16 cellular contexts compared by ENCODE assay signal in the genomic region with DNA sequence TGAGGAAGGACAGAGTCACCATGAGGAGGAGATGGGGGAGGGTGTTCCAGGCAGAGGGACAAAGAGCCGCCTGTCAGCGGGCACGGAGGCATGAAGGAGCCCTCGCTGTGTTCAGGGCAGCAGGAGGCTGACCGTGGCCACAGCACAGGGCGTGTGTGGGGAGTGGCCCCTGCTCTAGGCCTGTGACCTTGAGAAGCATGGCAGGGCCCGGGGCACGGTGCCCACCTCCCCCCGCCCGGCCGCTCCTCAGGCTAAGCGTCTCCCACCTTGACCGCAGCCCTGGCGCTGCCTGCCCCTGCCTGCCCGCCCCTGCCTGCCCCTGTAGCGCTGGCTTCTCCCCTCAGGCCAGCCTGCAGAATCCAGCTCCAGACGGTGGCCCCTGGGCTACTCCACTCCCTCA. TPM values are rescaled to one million over a fixed set of nuclear protein-coding genes. Genes with fewer than 3 reads are reported as not detected.
"Had no signal": no experiment of that assay in that cellular context is flagged by ENCODE, and none has a peak within 500 bp of the region (broad histone marks: within the 10 kb centered on the region; RNA-seq: fewer than 3 reads in every experiment).

No MANE protein-coding gene starts in this region.

- H3K4me1 Mint-ChIP-seq: brain had no signal

- DNase-seq: activated CD4-positive, alpha-beta T cell treated with anti-CD3 and anti-CD28 coated beads for 1 hour; activated CD4-positive, alpha-beta T cell treated with anti-CD3 and anti-CD28 coated beads, Interleukin-2, amount 50 U/mL, for 4 hours; activated T-cell treated with anti-CD3 and anti-CD28 coated beads, Interleukin-2, amount 50 U/mL, for 24 hours; amniotic stem cell; cortex of kidney; effector memory CD4-positive, alpha-beta T cell; foreskin keratinocyte; stimulated activated naive CD4-positive, alpha-beta T cell; T-cell had no signal

- H3K9me3 Mint-ChIP-seq: activated naive CD4-positive, alpha-beta T cell treated with anti-CD3 and anti-CD28 coated beads, Interleukin-2, amount 50 U/mL, for 24 hours; activated T-cell treated with anti-CD3 and anti-CD28 coated beads, Interleukin-2, amount 50 U/mL, for 24 hours; brain; T-cell had no signal

- FAIRE-seq: pancreas had no signal

- H3K4me3 Mint-ChIP-seq: activated naive CD4-positive, alpha-beta T cell treated with anti-CD3 and anti-CD28 coated beads, Interleukin-2, amount 50 U/mL, for 24 hours; activated T-cell treated with anti-CD3 and anti-CD28 coated beads, Interleukin-2, amount 50 U/mL, for 24 hours; brain had no signal

- H3K27ac Mint-ChIP-seq: activated naive CD4-positive, alpha-beta T cell treated with anti-CD3 and anti-CD28 coated beads, Interleukin-2, amount 50 U/mL, for 24 hours; activated T-cell treated with anti-CD3 and anti-CD28 coated beads, Interleukin-2, amount 50 U/mL, for 24 hours; T-cell had no signal

- H3K27me3 ChIP-seq: foreskin keratinocyte, pancreas, upper lobe of left lung had no signal

- H3K9me3 ChIP-seq: pancreas, upper lobe of left lung had no signal

- ATAC-seq: foreskin keratinocyte, T-cell had no signal

- H3K4me3 ChIP-seq: pancreas, SK-N-MC, upper lobe of left lung had no signal

- H3K27ac ChIP-seq: foreskin keratinocyte, pancreas, SK-N-MC had no signal

- H3K4me1 ChIP-seq: foreskin keratinocyte, pancreas had no signal

- H3K27me3 Mint-ChIP-seq: activated naive CD4-positive, alpha-beta T cell treated with anti-CD3 and anti-CD28 coated beads, Interleukin-2, amount 50 U/mL, for 24 hours; activated T-cell treated with anti-CD3 and anti-CD28 coated beads, Interleukin-2, amount 50 U/mL, for 24 hours; brain; T-cell had no signal

RNA-seq across cellular contexts. Expression of a gene that starts 41.1 kb away (rescaled TPM):
- total RNA-seq: foreskin keratinocyte, lung microvascular endothelial cell, renal cortical epithelial cell had no signal
- polyA plus RNA-seq: foreskin keratinocyte had no signal
